In the genomic region with DNA sequence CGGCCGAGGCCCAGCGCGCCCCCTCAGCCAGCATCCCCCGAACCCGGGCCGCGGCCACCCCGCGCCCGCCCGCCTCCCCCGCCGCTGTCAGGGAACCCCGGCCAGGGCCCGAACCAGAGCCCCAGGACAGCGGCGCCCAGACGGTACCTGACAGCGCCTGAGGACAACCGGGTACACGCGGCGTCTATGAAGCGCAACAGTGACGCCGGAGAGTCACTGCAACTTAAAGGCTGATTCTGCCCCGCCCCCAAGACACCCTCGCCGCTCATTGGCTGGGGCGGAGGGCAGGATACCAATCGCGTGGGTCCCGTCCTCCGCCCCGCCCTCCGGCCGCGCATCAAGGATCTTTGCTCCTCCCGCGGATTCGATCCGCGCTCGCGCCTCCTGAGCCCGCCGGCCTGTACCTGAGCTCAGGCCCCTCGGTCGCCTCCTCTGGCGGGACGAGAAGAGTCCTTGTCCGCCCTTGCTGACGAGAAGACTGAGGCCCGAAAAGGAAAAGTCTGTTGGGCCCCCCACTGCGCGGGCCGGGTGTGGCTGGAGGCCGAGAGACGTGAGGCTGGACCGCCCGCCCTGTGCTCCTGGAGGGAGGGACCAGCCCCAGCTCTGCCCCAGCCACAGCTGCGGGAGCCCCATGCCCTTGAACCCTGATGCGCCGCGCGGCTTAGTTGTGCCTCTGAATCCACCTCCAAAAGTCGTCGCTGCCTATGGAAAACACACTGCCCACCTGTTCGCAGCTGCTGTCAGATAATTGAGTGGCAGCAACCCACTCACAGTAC, we compare ENCODE assay signal across 1 cellular context.
A peak's percentile ranks its signal among the peaks of the same experiment; 100 is the strongest.
TF ChIP-seq lines count a peak whose summit lies in the region.

OAT (minus strand) TSS at position 198 of the 776 bp plus-strand sequence. CDS start 6,752 bp downstream, outside the sequence.

TF ChIP-seq in GM12878, 131 proteins besides CTCF, POLR2A, EP300 and RAD21 (continued from another document and continues in another):
- TF ChIP-seq E4F1 (IDR thresholded peaks at IDR 0.05; ENCODE audit: borderline replicate concordance, partially characterized antibody) (no peak), ZBTB40 (IDR thresholded peaks at IDR 0.05; ENCODE audit: borderline replicate concordance) (no peak), PAX5 (IDR thresholded peaks at IDR 0.05; ENCODE audit: borderline replicate concordance, low read depth, low read length) (0 out of 2 replicates have a peak, but pooled peaks have one; percentile 8), SP1 (IDR thresholded peaks at IDR 0.05; ENCODE audit: low read depth, low read length) (peak; percentile 88), TCF3 (IDR thresholded peaks at IDR 0.05; ENCODE audit: borderline replicate concordance, insufficient read depth, low read depth, low read length) (peak; percentile 53; the same call in 1 of the 2 replicates), SMARCA5 (IDR thresholded peaks at IDR 0.05) (no peak), FOS (IDR thresholded peaks at IDR 0.05; ENCODE audit: borderline replicate concordance, extremely low read depth, insufficient read length) (peak; percentile 3), GATAD2B (conservative IDR thresholded peaks at IDR 0.05; ENCODE audit: low read depth) (no peak), GABPA (IDR thresholded peaks at IDR 0.05; ENCODE audit: low read depth) (no peak), SKIL (IDR thresholded peaks at IDR 0.05; ENCODE audit: low read depth, poor library complexity, severe bottlenecking) (no peak), ESRRA (IDR thresholded peaks at IDR 0.05; ENCODE audit: low read length) (no peak), EED (IDR thresholded peaks at IDR 0.05; ENCODE audit: low read depth) (no peak), NFIC (IDR thresholded peaks at IDR 0.05; ENCODE audit: low read depth, low read length) (no peak), ATF7 (IDR thresholded peaks at IDR 0.05; ENCODE audit: low read depth) (no peak), POU2F2 (IDR thresholded peaks at IDR 0.05; ENCODE audit: borderline replicate concordance, low read depth, low read length) (no peak), TCF12 (IDR thresholded peaks at IDR 0.05; ENCODE audit: low read depth, low read length) (peak; percentile 19; the same call in 1 of the 2 replicates), SMAD1 (IDR thresholded peaks at IDR 0.05; ENCODE audit: low read depth, partially characterized antibody) (no peak), FOXK2 (IDR thresholded peaks at IDR 0.05) (no peak), PRDM15 (CRISPR knock-in tag; IDR thresholded peaks at IDR 0.05) (no peak), E2F4 (IDR thresholded peaks at IDR 0.05; ENCODE audit: low read depth, low read length) (no peak), ZZZ3 (IDR thresholded peaks at IDR 0.05; ENCODE audit: control insufficient read depth, insufficient read length, low read depth) (no peak)
- TF ChIP-seq, protein P1, sequence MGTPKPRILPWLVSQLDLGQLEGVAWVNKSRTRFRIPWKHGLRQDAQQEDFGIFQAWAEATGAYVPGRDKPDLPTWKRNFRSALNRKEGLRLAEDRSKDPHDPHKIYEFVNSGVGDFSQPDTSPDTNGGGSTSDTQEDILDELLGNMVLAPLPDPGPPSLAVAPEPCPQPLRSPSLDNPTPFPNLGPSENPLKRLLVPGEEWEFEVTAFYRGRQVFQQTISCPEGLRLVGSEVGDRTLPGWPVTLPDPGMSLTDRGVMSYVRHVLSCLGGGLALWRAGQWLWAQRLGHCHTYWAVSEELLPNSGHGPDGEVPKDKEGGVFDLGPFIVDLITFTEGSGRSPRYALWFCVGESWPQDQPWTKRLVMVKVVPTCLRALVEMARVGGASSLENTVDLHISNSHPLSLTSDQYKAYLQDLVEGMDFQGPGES (IDR thresholded peaks at IDR 0.05): peak; percentile 56; the same call in 1 of the 2 replicates
- TF ChIP-seq, protein P2, sequence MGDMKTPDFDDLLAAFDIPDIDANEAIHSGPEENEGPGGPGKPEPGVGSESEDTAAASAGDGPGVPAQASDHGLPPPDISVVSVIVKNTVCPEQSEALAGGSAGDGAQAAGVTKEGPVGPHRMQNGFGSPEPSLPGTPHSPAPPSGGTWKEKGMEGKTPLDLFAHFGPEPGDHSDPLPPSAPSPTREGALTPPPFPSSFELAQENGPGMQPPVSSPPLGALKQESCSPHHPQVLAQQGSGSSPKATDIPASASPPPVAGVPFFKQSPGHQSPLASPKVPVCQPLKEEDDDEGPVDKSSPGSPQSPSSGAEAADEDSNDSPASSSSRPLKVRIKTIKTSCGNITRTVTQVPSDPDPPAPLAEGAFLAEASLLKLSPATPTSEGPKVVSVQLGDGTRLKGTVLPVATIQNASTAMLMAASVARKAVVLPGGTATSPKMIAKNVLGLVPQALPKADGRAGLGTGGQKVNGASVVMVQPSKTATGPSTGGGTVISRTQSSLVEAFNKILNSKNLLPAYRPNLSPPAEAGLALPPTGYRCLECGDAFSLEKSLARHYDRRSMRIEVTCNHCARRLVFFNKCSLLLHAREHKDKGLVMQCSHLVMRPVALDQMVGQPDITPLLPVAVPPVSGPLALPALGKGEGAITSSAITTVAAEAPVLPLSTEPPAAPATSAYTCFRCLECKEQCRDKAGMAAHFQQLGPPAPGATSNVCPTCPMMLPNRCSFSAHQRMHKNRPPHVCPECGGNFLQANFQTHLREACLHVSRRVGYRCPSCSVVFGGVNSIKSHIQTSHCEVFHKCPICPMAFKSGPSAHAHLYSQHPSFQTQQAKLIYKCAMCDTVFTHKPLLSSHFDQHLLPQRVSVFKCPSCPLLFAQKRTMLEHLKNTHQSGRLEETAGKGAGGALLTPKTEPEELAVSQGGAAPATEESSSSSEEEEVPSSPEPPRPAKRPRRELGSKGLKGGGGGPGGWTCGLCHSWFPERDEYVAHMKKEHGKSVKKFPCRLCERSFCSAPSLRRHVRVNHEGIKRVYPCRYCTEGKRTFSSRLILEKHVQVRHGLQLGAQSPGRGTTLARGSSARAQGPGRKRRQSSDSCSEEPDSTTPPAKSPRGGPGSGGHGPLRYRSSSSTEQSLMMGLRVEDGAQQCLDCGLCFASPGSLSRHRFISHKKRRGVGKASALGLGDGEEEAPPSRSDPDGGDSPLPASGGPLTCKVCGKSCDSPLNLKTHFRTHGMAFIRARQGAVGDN (IDR thresholded peaks at IDR 0.05): peak; percentile 52
- TF ChIP-seq, protein P3, sequence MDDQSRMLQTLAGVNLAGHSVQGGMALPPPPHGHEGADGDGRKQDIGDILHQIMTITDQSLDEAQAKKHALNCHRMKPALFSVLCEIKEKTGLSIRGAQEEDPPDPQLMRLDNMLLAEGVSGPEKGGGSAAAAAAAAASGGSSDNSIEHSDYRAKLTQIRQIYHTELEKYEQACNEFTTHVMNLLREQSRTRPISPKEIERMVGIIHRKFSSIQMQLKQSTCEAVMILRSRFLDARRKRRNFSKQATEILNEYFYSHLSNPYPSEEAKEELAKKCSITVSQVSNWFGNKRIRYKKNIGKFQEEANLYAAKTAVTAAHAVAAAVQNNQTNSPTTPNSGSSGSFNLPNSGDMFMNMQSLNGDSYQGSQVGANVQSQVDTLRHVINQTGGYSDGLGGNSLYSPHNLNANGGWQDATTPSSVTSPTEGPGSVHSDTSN (IDR thresholded peaks at IDR 0.05; ENCODE audit: insufficient replicate concordance, low read depth, low read length): no peak
- TF ChIP-seq, protein P4, sequence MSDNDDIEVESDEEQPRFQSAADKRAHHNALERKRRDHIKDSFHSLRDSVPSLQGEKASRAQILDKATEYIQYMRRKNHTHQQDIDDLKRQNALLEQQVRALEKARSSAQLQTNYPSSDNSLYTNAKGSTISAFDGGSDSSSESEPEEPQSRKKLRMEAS (IDR thresholded peaks at IDR 0.05; ENCODE audit: low read depth, low read length): peak; percentile 45; the same call in 1 of the 2 replicates
